In genomic region chr3:11045536-11045935, GRCh38 we compare ENCODE assay signal across 28 cellular contexts. TPM values are rescaled to one million over a fixed set of nuclear protein-coding genes. Genes with fewer than 3 reads are reported as not detected.
"Had no signal": no experiment of that assay in that cellular context is flagged by ENCODE, and none has a peak within 500 bp of the region (broad histone marks: within the 10 kb centered on the region; RNA-seq: fewer than 3 reads in every experiment).

No MANE protein-coding gene starts in this region.

- H3K27me3 ChIP-seq: testis, vagina had no signal

- FAIRE-seq: endometrium had no signal

- H3K4me3 ChIP-seq: spleen, testis, vagina had no signal

- H3K4me1 ChIP-seq: foreskin keratinocyte, spleen, testis, vagina had no signal

- DNase-seq: activated CD4-positive, alpha-beta T cell treated with anti-CD3 and anti-CD28 coated beads for 4 hours; activated CD4-positive, alpha-beta T cell treated with anti-CD3 and anti-CD28 coated beads, Interleukin-2, amount 50 U/mL, for 48 hours; activated CD4-positive, CD25-positive, alpha-beta regulatory T cell; activated CD8-positive, alpha-beta memory T cell treated with anti-CD3 and anti-CD28 coated beads, Interleukin-2, amount 50 U/mL, for 48 hours; activated effector memory CD4-positive, alpha-beta T cell treated with Interleukin-2 at 50 U/mL for 16 hours; activated naive CD4-positive, alpha-beta T cell treated with anti-CD3 and anti-CD28 coated beads for 36 hours; activated T-cell treated with anti-CD3 and anti-CD28 coated beads, Interleukin-2, amount 50 U/mL, for 72 hours; amygdala; cerebellar nuclear complex; cortex of kidney; erythroblast; foreskin keratinocyte; occipital lobe; posterior cingulate gyrus; spleen; stimulated activated CD4-positive, alpha-beta T cell treated with anti-CD3 and anti-CD28 coated beads, Interleukin-4, amount 100 ng/mL, for 1 hour; stimulated activated naive CD4-positive, alpha-beta T cell; T-helper 9 cell; testis; trophoblast cell had no signal

- H3K27ac Mint-ChIP-seq: activated naive CD4-positive, alpha-beta T cell treated with anti-CD3 and anti-CD28 coated beads for 36 hours; activated T-cell treated with anti-CD3 and anti-CD28 coated beads, Interleukin-2, amount 50 U/mL, for 72 hours had no signal

- ATAC-seq: activated T-cell treated with anti-CD3 and anti-CD28 coated beads, Interleukin-2, amount 50 U/mL, for 72 hours; foreskin keratinocyte had no signal

- H3K27ac ChIP-seq: foreskin keratinocyte, spleen, testis, vagina had no signal

- H3K36me3 ChIP-seq: spleen, vagina had no signal

- H3K4me3 Mint-ChIP-seq: activated naive CD4-positive, alpha-beta T cell treated with anti-CD3 and anti-CD28 coated beads for 36 hours; activated T-cell treated with anti-CD3 and anti-CD28 coated beads, Interleukin-2, amount 50 U/mL, for 72 hours had no signal

- H3K9me3 ChIP-seq: spleen, testis, vagina had no signal

RNA-seq across cellular contexts. Expression of gene SLC6A1, which starts 53.0 kb away (rescaled TPM):
- total RNA-seq: activated CD8-positive, alpha-beta memory T cell treated with anti-CD3 and anti-CD28 coated beads for 36 hours; activated naive CD4-positive, alpha-beta T cell treated with anti-CD3 and anti-CD28 coated beads for 36 hours; activated T-cell treated with anti-CD3 and anti-CD28 coated beads, Interleukin-2, amount 50 U/mL, for 72 hours; fibroblast of lung; foreskin keratinocyte; glomerular endothelial cell; myocyte; renal cortical epithelial cell; T-helper 1 cell treated with Interleukin-12 subunit alpha and Interleukin-12 subunit beta and Interleukin-4 antibody, amounts not matched to agents 30 ng/mL and 1 ng/mL, for 36 hours had no signal
- polyA plus RNA-seq: fibroblast of lung, foreskin keratinocyte had no signal
